2 cellular contexts compared by ENCODE assay signal in genomic region chr17:68309066-68309670, GRCh38. TPM values are rescaled to one million over a fixed set of nuclear protein-coding genes. Genes with fewer than 3 reads are reported as not detected.
"Had no signal": no experiment of that assay in that cellular context is flagged by ENCODE, and none has a peak within 500 bp of the region (broad histone marks: within the 10 kb centered on the region; RNA-seq: fewer than 3 reads in every experiment).

No MANE protein-coding gene starts in this region.

RNA-seq across cellular contexts. Expression of gene ARSG, which starts 17.9 kb away (rescaled TPM):
- total RNA-seq: SJSA1 had no signal

RNA-seq across cellular contexts. Expression of gene SLC16A6, which starts 18.2 kb away (rescaled TPM):
- total RNA-seq: SJSA1 had no signal
- polyA plus RNA-seq: SK-N-SH had no signal
